In genomic region chr12:106974525-106974924, GRCh38 we compare ENCODE assay signal across 9 cellular contexts. TPM values are rescaled to one million over a fixed set of nuclear protein-coding genes. Genes with fewer than 3 reads are reported as not detected.
DNase-seq lines count a peak whose midpoint lies in the region; ATAC-seq and TF ChIP-seq lines count a peak whose summit lies in the region.
"Had no signal": no experiment of that assay in that cellular context is flagged by ENCODE, and none has a peak within 500 bp of the region (broad histone marks: within the 10 kb centered on the region; RNA-seq: fewer than 3 reads in every experiment).

No MANE protein-coding gene starts in this region.

- WGBS in thyroid gland, 2 donors: 54 to 58% methylated on average over 3 of the region's 3 CpGs

- H3K36me3 ChIP-seq in thyroid gland: peaks cover 0 to 16% of the 10 kb centered on the region in 2 donors

- intact Hi-C loops in thyroid gland (cut with DNase I): no loop called here

- no peaks in the 10 kb centered on the region for H3K9me3 ChIP-seq in thyroid gland

- H3K9me3 Mint-ChIP-seq in activated T-cell treated with anti-CD3 and anti-CD28 coated beads, Interleukin-2, amount 50 U/mL, for 72 hours: no peaks in the 10 kb centered on the region
- no peaks in the 10 kb centered on the region for H3K9me3 Mint-ChIP-seq in activated naive CD8-positive, alpha-beta T cell (ENCODE audit: low read depth)
- no peaks in the 10 kb centered on the region for H3K9me3 Mint-ChIP-seq in mesothelial cell of epicardium

- no peaks in the 10 kb centered on the region for H3K27me3 ChIP-seq in thyroid gland

- TF ChIP-seq POLR2A in thyroid gland (IDR thresholded peaks at IDR 0.05): no peak

- ATAC-seq in activated T-cell treated with anti-CD3 and anti-CD28 coated beads, Interleukin-2, amount 50 U/mL, for 72 hours (replicated peaks in 1 of 2): no peak
- peak; percentile 76 for ATAC-seq in HG02870 (IDR thresholded peaks at IDR 0.05; ENCODE audit: unreplicated experiment)

- peak overlapping the region in 2 of 3 donors; percentile 32 to 68 for H3K27ac ChIP-seq in thyroid gland

- H3K27ac Mint-ChIP-seq in activated T-cell treated with anti-CD3 and anti-CD28 coated beads, Interleukin-2, amount 50 U/mL, for 72 hours: peak overlapping the region; percentile 46
- H3K27ac Mint-ChIP-seq in activated naive CD8-positive, alpha-beta T cell: peak overlapping the region; percentile 42
- no peak overlapping the region for H3K27ac Mint-ChIP-seq in mesothelial cell of epicardium

- DNase-seq in activated T-cell treated with anti-CD3 and anti-CD28 coated beads, Interleukin-2, amount 50 U/mL, for 72 hours: no peak
- DNase-seq in activated T-cell treated with anti-CD3 and anti-CD28 coated beads for 4 hours (no peak), thyroid gland (peak; percentile 36 to 42), mesothelial cell of epicardium (ENCODE audit: low spot score in 2 of 2, unreplicated experiment in 2 of 2) (no peak), dedifferentiated amniotic fluid mesenchymal stem cell (ENCODE audit: extremely low spot score) (no peak), activated gamma-delta T cell (lab: John Stamatoyannopoulos, UW) (no peak)
- DNase-seq: activated naive CD4-positive, alpha-beta T cell had no signal

- no peak overlapping the region for H3K4me3 Mint-ChIP-seq in activated T-cell treated with anti-CD3 and anti-CD28 coated beads, Interleukin-2, amount 50 U/mL, for 72 hours
- no peak overlapping the region for H3K4me3 Mint-ChIP-seq in activated naive CD8-positive, alpha-beta T cell
- H3K4me3 Mint-ChIP-seq in mesothelial cell of epicardium: no peak overlapping the region

- peaks cover 15% of the 10 kb centered on the region for H3K4me1 Mint-ChIP-seq in activated T-cell treated with anti-CD3 and anti-CD28 coated beads, Interleukin-2, amount 50 U/mL, for 72 hours (ENCODE audit: low read depth)
- peaks cover 26% of the 10 kb centered on the region for H3K4me1 Mint-ChIP-seq in activated naive CD8-positive, alpha-beta T cell (ENCODE audit: low read depth)
- H3K4me1 Mint-ChIP-seq in mesothelial cell of epicardium: peaks cover 13% of the 10 kb centered on the region

- no peaks in the 10 kb centered on the region for H3K27me3 Mint-ChIP-seq in activated T-cell treated with anti-CD3 and anti-CD28 coated beads, Interleukin-2, amount 50 U/mL, for 72 hours (ENCODE audit: low read depth)
- H3K27me3 Mint-ChIP-seq in activated naive CD8-positive, alpha-beta T cell: no peaks in the 10 kb centered on the region
- no peaks in the 10 kb centered on the region for H3K27me3 Mint-ChIP-seq in mesothelial cell of epicardium (ENCODE audit: low read depth)

- peaks cover 5 to 12% of the 10 kb centered on the region in 2 donors for H3K36me3 Mint-ChIP-seq in activated T-cell treated with anti-CD3 and anti-CD28 coated beads, Interleukin-2, amount 50 U/mL, for 72 hours (ENCODE audit: insufficient read depth in 2 of 2)
- H3K36me3 Mint-ChIP-seq in activated naive CD8-positive, alpha-beta T cell: peaks cover 12% of the 10 kb centered on the region
- H3K36me3 Mint-ChIP-seq in mesothelial cell of epicardium: peaks cover 18% of the 10 kb centered on the region

- H3K4me1 ChIP-seq in thyroid gland: peaks cover 56 to 58% of the 10 kb centered on the region in 2 donors

- H3K4me3 ChIP-seq in thyroid gland (replicated peaks in 1 of 3): no peak overlapping the region

- TF ChIP-seq CTCF in thyroid gland (IDR thresholded peaks at IDR 0.05) (no peak), mesothelial cell of epicardium (IDR thresholded peaks at IDR 0.05; ENCODE audit: unreplicated experiment) (no peak)

RNA-seq across cellular contexts. Expression of gene MTERF2, which starts 12.4 kb away (rescaled TPM):
- 1 to 10 TPM; 6.7 to 7.8 TPM for total RNA-seq in activated T-cell treated with anti-CD3 and anti-CD28 coated beads, Interleukin-2, amount 50 U/mL, for 72 hours
- total RNA-seq in thyroid gland: 10 to 100 TPM; 22.9 to 37.0 (median 31.3) TPM
- total RNA-seq in mesothelial cell of epicardium: 19.9 to 24.5 TPM (median 21.2 TPM) in 3 replicates

RNA-seq across cellular contexts. Expression of gene TMEM263, which starts 18.8 kb away (rescaled TPM):
- 10 to 100 TPM; 39.7 to 41.3 TPM for total RNA-seq in activated T-cell treated with anti-CD3 and anti-CD28 coated beads, Interleukin-2, amount 50 U/mL, for 72 hours
- total RNA-seq in thyroid gland (10 to 100 TPM; 74.3 to 91.0 (median 81.9) TPM), mesothelial cell of epicardium (73.0 to 76.2 TPM (median 76.1 TPM) in 3 replicates)

Comparison
In these comparisons a context has a peak if more than half of its experiments do, and no peak if none do; other contexts are left out.
1. DNase-seq: peak in thyroid gland (2 of 2); none in activated T-cell treated with anti-CD3 and anti-CD28 coated beads, Interleukin-2, amount 50 U/mL, for 72 hours (0 of 2), activated T-cell treated with anti-CD3 and anti-CD28 coated beads for 4 hours (single experiment), mesothelial cell of epicardium (0 of 2), dedifferentiated amniotic fluid mesenchymal stem cell (single experiment) and activated gamma-delta T cell (single experiment).